In genomic region chr19:1424182-1424955, GRCh38 we compare ENCODE assay signal across 1 cellular context.
TF ChIP-seq lines count a peak whose summit lies in the region.

No MANE protein-coding gene starts in this region.

TF ChIP-seq in PFSK-1, 5 proteins besides CTCF, POLR2A, EP300 and RAD21 (continued from another document):
- no peak for TF ChIP-seq REST (IDR thresholded peaks at IDR 0.05; ENCODE audit: insufficient read depth in 1 of 2, low read depth in 2 of 2, low read length in 2 of 2)
TF ChIP-seq in PFSK-1: peak in this region for 1.
